Comparison of ENCODE assay signal across 8 cellular contexts in genomic region chr1:71047635-71048607, GRCh38. TPM values are rescaled to one million over a fixed set of nuclear protein-coding genes. Genes with fewer than 3 reads are reported as not detected.
A peak's percentile ranks its signal among the peaks of the same experiment; 100 is the strongest.
DNase-seq lines count a peak whose midpoint lies in the region; ATAC-seq and TF ChIP-seq lines count a peak whose summit lies in the region.

TSS of gene PTGER3 (minus strand) at chr1:71047816. CDS start at chr1:71047577, 239 bp downstream.

- H3K4me3 ChIP-seq in endodermal cell (ENCODE audit: low read length) (peak within 1 kb of the TSS; percentile 81), muscle layer of duodenum (ENCODE audit: low read depth in 1 of 2, low read length in 2 of 2) (peak within 1 kb of the TSS; percentile 52 to 91), suprapubic skin (peak within 1 kb of the TSS; percentile 74)

- H3K4me1 ChIP-seq in endodermal cell (ENCODE audit: control insufficient read depth, insufficient read depth, low read length) (no peaks in the 10 kb centered on the region), muscle layer of duodenum (ENCODE audit: control insufficient read depth in 1 of 2, insufficient read depth in 2 of 2, low read length in 2 of 2) (peaks cover 0 to 13% of the 10 kb centered on the region in 2 donors), suprapubic skin (peaks cover 33% of the 10 kb centered on the region)

- H3K36me3 ChIP-seq in endodermal cell (ENCODE audit: control insufficient read depth, insufficient read depth, low read length) (no peaks in the 10 kb centered on the region), muscle layer of duodenum (ENCODE audit: control insufficient read depth in 1 of 2, insufficient read depth in 2 of 2, low read length in 2 of 2) (no peaks in the 10 kb centered on the region), suprapubic skin (no peaks in the 10 kb centered on the region)

- H3K27ac Mint-ChIP-seq in activated CD4-positive, alpha-beta memory T cell treated with anti-CD3 and anti-CD28 coated beads for 36 hours, result no peak within 1 kb of the TSS
- no peak within 1 kb of the TSS for H3K27ac Mint-ChIP-seq in endodermal cell

- H3K4me3 Mint-ChIP-seq in activated CD4-positive, alpha-beta memory T cell treated with anti-CD3 and anti-CD28 coated beads for 36 hours, result peak within 1 kb of the TSS; percentile 64
- H3K4me3 Mint-ChIP-seq in endodermal cell, result peak within 1 kb of the TSS; percentile 59

- CTCF ChIA-PET in activated CD4-positive, alpha-beta memory T cell treated with anti-CD3 and anti-CD28 coated beads for 36 hours (lab: Charles Lee), result interaction anchor here (1.5 to 3.5 kb wide), 3 partner anchors 362 to 519 kb away, joined by 3 to 24 read pairs (median 18); no protein-coding TSS in a partner anchor

- no peak within 1 kb of the TSS for H3K9ac ChIP-seq in endodermal cell (ENCODE audit: extremely low read depth, low read length, poor library complexity, severe bottlenecking)

- no peaks in the 10 kb centered on the region for H3K9me3 Mint-ChIP-seq in activated CD4-positive, alpha-beta memory T cell treated with anti-CD3 and anti-CD28 coated beads for 36 hours
- H3K9me3 Mint-ChIP-seq in endodermal cell, result peaks cover 2% of the 10 kb centered on the region

- DNase-seq in 8988T (peak; percentile 36), NCI-H1092 (lab: John Stamatoyannopoulos, UW) (peak; percentile 39), endodermal cell (peak; percentile 89), suprapubic skin (ENCODE audit: low spot score in 2 of 2) (peak; percentile 84 to 90)
- DNase-seq in activated CD4-positive, alpha-beta memory T cell treated with anti-CD3 and anti-CD28 coated beads for 36 hours, result peak; percentile 50

- H3K36me3 Mint-ChIP-seq in activated CD4-positive, alpha-beta memory T cell treated with anti-CD3 and anti-CD28 coated beads for 36 hours, result no peaks in the 10 kb centered on the region
- no peaks in the 10 kb centered on the region for H3K36me3 Mint-ChIP-seq in endodermal cell (ENCODE audit: low read depth)

- intact Hi-C loops in activated CD4-positive, alpha-beta memory T cell treated with anti-CD3 and anti-CD28 coated beads for 36 hours (cut with micrococcal nuclease), result no loop called here

- POLR2A ChIA-PET in activated CD4-positive, alpha-beta memory T cell treated with anti-CD3 and anti-CD28 coated beads for 36 hours (lab: Charles Lee), result no interaction called here

- ATAC-seq in GM18868 (IDR thresholded peaks at IDR 0.05; ENCODE audit: unreplicated experiment) (peak; percentile 23), HG02571 (IDR thresholded peaks at IDR 0.05; ENCODE audit: unreplicated experiment) (no peak)

- TF ChIP-seq CTCF in endodermal cell (conservative IDR thresholded peaks at IDR 0.05) (no peak), suprapubic skin (IDR thresholded peaks at IDR 0.05) (no peak)

- H3K27ac ChIP-seq in endodermal cell (ENCODE audit: low read depth, low read length), result no peak within 1 kb of the TSS
- H3K27ac ChIP-seq in muscle layer of duodenum (ENCODE audit: low read length), result no peak within 1 kb of the TSS
- peak within 1 kb of the TSS; percentile 51 for H3K27ac ChIP-seq in suprapubic skin

- H3K4me1 Mint-ChIP-seq in activated CD4-positive, alpha-beta memory T cell treated with anti-CD3 and anti-CD28 coated beads for 36 hours (ENCODE audit: low read depth), result peaks cover 18% of the 10 kb centered on the region
- H3K4me1 Mint-ChIP-seq in endodermal cell, result peaks cover 7% of the 10 kb centered on the region

- no peak for TF ChIP-seq POLR2A in suprapubic skin (IDR thresholded peaks at IDR 0.05)

- H3K27me3 Mint-ChIP-seq in activated CD4-positive, alpha-beta memory T cell treated with anti-CD3 and anti-CD28 coated beads for 36 hours, result peaks cover 34% of the 10 kb centered on the region
- peaks cover 60% of the 10 kb centered on the region for H3K27me3 Mint-ChIP-seq in endodermal cell (ENCODE audit: insufficient read depth)

- H3K9me3 ChIP-seq in endodermal cell (ENCODE audit: control insufficient read depth, low read length) (no peaks in the 10 kb centered on the region), muscle layer of duodenum (ENCODE audit: control insufficient read depth in 1 of 2, low read length in 2 of 2) (no peaks in the 10 kb centered on the region), suprapubic skin (no peaks in the 10 kb centered on the region)

- 4 to 6% methylated on average over 16 to 56 of the region's 56 CpGs for WGBS in endodermal cell (ENCODE audit: insufficient coverage in 1 of 2, insufficient read length in 1 of 2), 2 experiments
- 26% methylated on average over 11 of the region's 56 CpGs for WGBS in suprapubic skin

- peaks cover 34% of the 10 kb centered on the region for H3K27me3 ChIP-seq in endodermal cell (ENCODE audit: control insufficient read depth, insufficient read depth, low read length, poor library complexity, severe bottlenecking)
- H3K27me3 ChIP-seq in muscle layer of duodenum (ENCODE audit: low read depth, low read length), result peaks cover 22% of the 10 kb centered on the region
- H3K27me3 ChIP-seq in suprapubic skin, result peaks cover 17% of the 10 kb centered on the region

- TF ChIP-seq EP300 in suprapubic skin (IDR thresholded peaks at IDR 0.05), result no peak

RNA-seq across cellular contexts. Expression of gene PTGER3, which starts in this region (rescaled TPM):
- total RNA-seq in activated CD4-positive, alpha-beta memory T cell treated with anti-CD3 and anti-CD28 coated beads for 36 hours, result not detected
- total RNA-seq in endodermal cell, result under 1 TPM; 0.13 to 0.18 TPM
- 0.14 TPM for polyA plus RNA-seq in endodermal cell (2013, experiment 1 of 2)
- 0.04 TPM for polyA plus RNA-seq in endodermal cell (2013, experiment 2 of 2)
- 10 to 100 TPM; 23.1 to 60.8 (median 48.8) TPM for total RNA-seq in suprapubic skin

Comparison
In these comparisons a context has a peak if more than half of its experiments do, and no peak if none do; other contexts are left out.
1. RNA of gene PTGER3 (total RNA-seq): 23.1 to 60.8 TPM in suprapubic skin; 0.13 to 0.18 TPM in endodermal cell and not detected in activated CD4-positive, alpha-beta memory T cell treated with anti-CD3 and anti-CD28 coated beads for 36 hours; every median in the first group is over 10 times any median in the second.
2. Peak in DNase-seq in activated CD4-positive, alpha-beta memory T cell treated with anti-CD3 and anti-CD28 coated beads for 36 hours; RNA of the gene not detected or under 1 TPM.
3. Peak in DNase-seq and H3K4me3 ChIP-seq in endodermal cell; RNA of the gene not detected or under 1 TPM.
4. DNase-seq: peak in every context shown above with its lines; median percentile 89 in endodermal cell; 87 in suprapubic skin; 50 in activated CD4-positive, alpha-beta memory T cell treated with anti-CD3 and anti-CD28 coated beads for 36 hours; 39 in NCI-H1092; 36 in 8988T.
5. Peak in every context shown above with its lines, with median percentiles within 50 percentile points of each other: H3K4me3 ChIP-seq.